Comparison of ENCODE assay signal across 18 cellular contexts in the genomic region with DNA sequence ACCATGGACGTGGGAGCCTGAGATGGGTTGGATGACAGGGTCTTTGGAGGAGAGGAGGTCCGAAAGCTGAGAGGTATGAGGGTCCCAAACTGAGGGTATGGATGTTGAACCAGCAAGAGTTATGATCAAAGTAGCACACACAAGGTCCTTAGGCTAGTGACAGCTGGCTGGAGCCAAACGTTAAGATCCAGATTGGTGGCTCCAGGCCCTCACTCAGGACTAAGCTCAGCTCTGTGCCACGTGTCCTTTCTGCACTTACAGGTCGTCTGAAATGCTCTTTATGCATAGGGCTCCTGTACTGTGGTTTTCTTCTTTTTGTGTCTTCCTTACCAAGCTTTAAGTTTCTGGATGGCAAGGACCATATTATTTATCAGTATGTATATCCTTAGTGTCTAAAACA. TPM values are rescaled to one million over a fixed set of nuclear protein-coding genes. Genes with fewer than 3 reads are reported as not detected.
DNase-seq lines count a peak whose midpoint lies in the region; ATAC-seq and TF ChIP-seq lines count a peak whose summit lies in the region.
"Had no signal": no experiment of that assay in that cellular context is flagged by ENCODE, and none has a peak within 500 bp of the region (broad histone marks: within the 10 kb centered on the region; RNA-seq: fewer than 3 reads in every experiment).

No MANE protein-coding gene starts in this region.

- H3K4me3 Mint-ChIP-seq in WTC11 (no peak overlapping the region), endothelial cell (ENCODE audit: unreplicated experiment) (peak overlapping the region; percentile 43)
- H3K4me3 Mint-ChIP-seq: neural crest cell had no signal

- intact Hi-C loops in left ventricle myocardium superior (cut with micrococcal nuclease): no loop called here

- peaks cover 0 to 27% of the 10 kb centered on the region in 2 donors for H3K4me1 ChIP-seq in right atrium auricular region
- H3K4me1 ChIP-seq: breast epithelium, foreskin keratinocyte, testis had no signal

- H3K36me3 Mint-ChIP-seq in WTC11: peaks cover 36% of the 10 kb centered on the region
- peaks cover 36% of the 10 kb centered on the region for H3K36me3 Mint-ChIP-seq in endothelial cell (ENCODE audit: low read depth, unreplicated experiment)

- no peaks in the 10 kb centered on the region for H3K9me3 ChIP-seq in right atrium auricular region
- H3K9me3 ChIP-seq: breast epithelium, testis had no signal

- CTCF ChIA-PET in WTC11 (lab: Charles Lee): interaction anchor here (1.2 kb wide), 1 partner anchor 17 kb away, joined by 3 read pairs; no protein-coding TSS in a partner anchor

- DNase-seq in left ventricle myocardium superior: no peak
- no peak for DNase-seq in right atrium auricular region (ENCODE audit: low spot score)
- DNase-seq in WTC11 (ENCODE audit: low spot score): no peak
- no peak for DNase-seq in endothelial cell (ENCODE audit: low spot score)
- no peak for DNase-seq in HuH-7.5 (ENCODE audit: low spot score)
- DNase-seq in NCI-H1105 treated with DMSO at 0.1 percent for 48 hours (lab: John Stamatoyannopoulos, UW): no peak
- DNase-seq: foreskin keratinocyte; KBM-7; NCI-H2029; NCI-H446 treated with DMSO at 0.1 percent for 48 hours; RPMI8226; stimulated activated CD4-positive, alpha-beta T cell treated with anti-CD3 and anti-CD28 coated beads, Interleukin-12 subunit alpha, Interleukin-12 subunit beta, amount 100 ng/mL, for 4 hours; T1000; testis had no signal

- no peak overlapping the region for H3K4me3 ChIP-seq in right atrium auricular region
- H3K4me3 ChIP-seq: breast epithelium, testis had no signal

- TF ChIP-seq CTCF in right atrium auricular region (IDR thresholded peaks at IDR 0.05) (no peak), WTC11 (IDR thresholded peaks at IDR 0.05) (no peak), endothelial cell (IDR thresholded peaks at IDR 0.05; ENCODE audit: unreplicated experiment) (no peak)

- H3K9me3 Mint-ChIP-seq in WTC11 (peaks cover 3% of the 10 kb centered on the region; the same call in 1 of the 2 replicates), endothelial cell (ENCODE audit: unreplicated experiment) (no peaks in the 10 kb centered on the region)
- H3K9me3 Mint-ChIP-seq: neural crest cell had no signal

- H3K27me3 ChIP-seq in right atrium auricular region: no peaks in the 10 kb centered on the region
- H3K27me3 ChIP-seq: breast epithelium, foreskin keratinocyte, testis had no signal

- H3K36me3 ChIP-seq in right atrium auricular region: peaks cover 44% of the 10 kb centered on the region
- H3K36me3 ChIP-seq: breast epithelium had no signal

- H3K27me3 Mint-ChIP-seq in WTC11 (ENCODE audit: low read depth): no peaks in the 10 kb centered on the region
- H3K27me3 Mint-ChIP-seq in endothelial cell (ENCODE audit: unreplicated experiment): peaks cover 7% of the 10 kb centered on the region

- POLR2A ChIA-PET in WTC11 (lab: Charles Lee): interaction anchor here (0.9 to 1.4 kb wide), 2 partner anchors 11 to 84 kb away, joined by 4 to 6 read pairs; a partner anchor contains a TSS

- H3K27ac Mint-ChIP-seq in WTC11 (peak overlapping the region; percentile 15), endothelial cell (ENCODE audit: unreplicated experiment) (no peak overlapping the region)

- peak; percentile 60 for ATAC-seq in left ventricle myocardium superior
- ATAC-seq in WTC11: no peak
- ATAC-seq in GM21737 (IDR thresholded peaks at IDR 0.05; ENCODE audit: unreplicated experiment): no peak
- ATAC-seq: foreskin keratinocyte, SK-N-SH treated with all-trans-retinoic acid at 6 μM for 48 hours had no signal

- peaks cover 33% of the 10 kb centered on the region for H3K4me1 Mint-ChIP-seq in WTC11
- H3K4me1 Mint-ChIP-seq in endothelial cell (ENCODE audit: unreplicated experiment): peaks cover 16% of the 10 kb centered on the region

- H3K27ac ChIP-seq in right atrium auricular region: no peak overlapping the region
- H3K27ac ChIP-seq: breast epithelium, foreskin keratinocyte, testis had no signal

TF ChIP-seq in WTC11, 78 proteins besides CTCF, POLR2A, EP300 and RAD21:
- TF ChIP-seq RELA (CRISPR knock-in tag; IDR thresholded peaks at IDR 0.05; ENCODE audit: borderline replicate concordance): no peak
- TF ChIP-seq, protein P1, sequence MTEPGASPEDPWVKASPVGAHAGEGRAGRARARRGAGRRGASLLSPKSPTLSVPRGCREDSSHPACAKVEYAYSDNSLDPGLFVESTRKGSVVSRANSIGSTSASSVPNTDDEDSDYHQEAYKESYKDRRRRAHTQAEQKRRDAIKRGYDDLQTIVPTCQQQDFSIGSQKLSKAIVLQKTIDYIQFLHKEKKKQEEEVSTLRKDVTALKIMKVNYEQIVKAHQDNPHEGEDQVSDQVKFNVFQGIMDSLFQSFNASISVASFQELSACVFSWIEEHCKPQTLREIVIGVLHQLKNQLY (CRISPR knock-in tag; IDR thresholded peaks at IDR 0.05): no peak
- TF ChIP-seq, protein P2, sequence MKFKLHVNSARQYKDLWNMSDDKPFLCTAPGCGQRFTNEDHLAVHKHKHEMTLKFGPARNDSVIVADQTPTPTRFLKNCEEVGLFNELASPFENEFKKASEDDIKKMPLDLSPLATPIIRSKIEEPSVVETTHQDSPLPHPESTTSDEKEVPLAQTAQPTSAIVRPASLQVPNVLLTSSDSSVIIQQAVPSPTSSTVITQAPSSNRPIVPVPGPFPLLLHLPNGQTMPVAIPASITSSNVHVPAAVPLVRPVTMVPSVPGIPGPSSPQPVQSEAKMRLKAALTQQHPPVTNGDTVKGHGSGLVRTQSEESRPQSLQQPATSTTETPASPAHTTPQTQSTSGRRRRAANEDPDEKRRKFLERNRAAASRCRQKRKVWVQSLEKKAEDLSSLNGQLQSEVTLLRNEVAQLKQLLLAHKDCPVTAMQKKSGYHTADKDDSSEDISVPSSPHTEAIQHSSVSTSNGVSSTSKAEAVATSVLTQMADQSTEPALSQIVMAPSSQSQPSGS (CRISPR knock-in tag; IDR thresholded peaks at IDR 0.05; ENCODE audit: borderline replicate concordance, low read depth): no peak
- TF ChIP-seq, protein P3, sequence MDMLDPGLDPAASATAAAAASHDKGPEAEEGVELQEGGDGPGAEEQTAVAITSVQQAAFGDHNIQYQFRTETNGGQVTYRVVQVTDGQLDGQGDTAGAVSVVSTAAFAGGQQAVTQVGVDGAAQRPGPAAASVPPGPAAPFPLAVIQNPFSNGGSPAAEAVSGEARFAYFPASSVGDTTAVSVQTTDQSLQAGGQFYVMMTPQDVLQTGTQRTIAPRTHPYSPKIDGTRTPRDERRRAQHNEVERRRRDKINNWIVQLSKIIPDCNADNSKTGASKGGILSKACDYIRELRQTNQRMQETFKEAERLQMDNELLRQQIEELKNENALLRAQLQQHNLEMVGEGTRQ (CRISPR knock-in tag; IDR thresholded peaks at IDR 0.05): no peak
- TF ChIP-seq, protein P4, sequence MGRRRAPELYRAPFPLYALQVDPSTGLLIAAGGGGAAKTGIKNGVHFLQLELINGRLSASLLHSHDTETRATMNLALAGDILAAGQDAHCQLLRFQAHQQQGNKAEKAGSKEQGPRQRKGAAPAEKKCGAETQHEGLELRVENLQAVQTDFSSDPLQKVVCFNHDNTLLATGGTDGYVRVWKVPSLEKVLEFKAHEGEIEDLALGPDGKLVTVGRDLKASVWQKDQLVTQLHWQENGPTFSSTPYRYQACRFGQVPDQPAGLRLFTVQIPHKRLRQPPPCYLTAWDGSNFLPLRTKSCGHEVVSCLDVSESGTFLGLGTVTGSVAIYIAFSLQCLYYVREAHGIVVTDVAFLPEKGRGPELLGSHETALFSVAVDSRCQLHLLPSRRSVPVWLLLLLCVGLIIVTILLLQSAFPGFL (CRISPR knock-in tag; IDR thresholded peaks at IDR 0.05; ENCODE audit: borderline replicate concordance): no peak
- TF ChIP-seq TP53 (CRISPR knock-in tag; IDR thresholded peaks at IDR 0.05): no peak
- TF ChIP-seq, protein P5, sequence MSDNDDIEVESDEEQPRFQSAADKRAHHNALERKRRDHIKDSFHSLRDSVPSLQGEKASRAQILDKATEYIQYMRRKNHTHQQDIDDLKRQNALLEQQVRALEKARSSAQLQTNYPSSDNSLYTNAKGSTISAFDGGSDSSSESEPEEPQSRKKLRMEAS (CRISPR knock-in tag; IDR thresholded peaks at IDR 0.05): no peak
- no peak for TF ChIP-seq ZBTB21 (CRISPR knock-in tag; IDR thresholded peaks at IDR 0.05; ENCODE audit: borderline replicate concordance)
- TF ChIP-seq FOXP1 (CRISPR knock-in tag; IDR thresholded peaks at IDR 0.05; ENCODE audit: borderline replicate concordance): no peak
- no peak for TF ChIP-seq ZNF396 (CRISPR knock-in tag; IDR thresholded peaks at IDR 0.05; ENCODE audit: borderline replicate concordance)
- TF ChIP-seq, protein P6, sequence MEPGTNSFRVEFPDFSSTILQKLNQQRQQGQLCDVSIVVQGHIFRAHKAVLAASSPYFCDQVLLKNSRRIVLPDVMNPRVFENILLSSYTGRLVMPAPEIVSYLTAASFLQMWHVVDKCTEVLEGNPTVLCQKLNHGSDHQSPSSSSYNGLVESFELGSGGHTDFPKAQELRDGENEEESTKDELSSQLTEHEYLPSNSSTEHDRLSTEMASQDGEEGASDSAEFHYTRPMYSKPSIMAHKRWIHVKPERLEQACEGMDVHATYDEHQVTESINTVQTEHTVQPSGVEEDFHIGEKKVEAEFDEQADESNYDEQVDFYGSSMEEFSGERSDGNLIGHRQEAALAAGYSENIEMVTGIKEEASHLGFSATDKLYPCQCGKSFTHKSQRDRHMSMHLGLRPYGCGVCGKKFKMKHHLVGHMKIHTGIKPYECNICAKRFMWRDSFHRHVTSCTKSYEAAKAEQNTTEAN (CRISPR knock-in tag; IDR thresholded peaks at IDR 0.05): no peak
- no peak for TF ChIP-seq KAT7 (CRISPR knock-in tag; IDR thresholded peaks at IDR 0.05; ENCODE audit: borderline replicate concordance)

RNA-seq across cellular contexts. Expression of a gene that starts 35.4 kb away (rescaled TPM):
- total RNA-seq in left ventricle myocardium superior (228 TPM), right atrium auricular region (100 to 1,000 TPM; 171 to 196 TPM), WTC11 (2021) (164 to 178 TPM (median 167 TPM) in 3 replicates), endothelial cell (ENCODE audit: unreplicated experiment) (337 TPM)
